10 cellular contexts compared by ENCODE assay signal in the genomic region with DNA sequence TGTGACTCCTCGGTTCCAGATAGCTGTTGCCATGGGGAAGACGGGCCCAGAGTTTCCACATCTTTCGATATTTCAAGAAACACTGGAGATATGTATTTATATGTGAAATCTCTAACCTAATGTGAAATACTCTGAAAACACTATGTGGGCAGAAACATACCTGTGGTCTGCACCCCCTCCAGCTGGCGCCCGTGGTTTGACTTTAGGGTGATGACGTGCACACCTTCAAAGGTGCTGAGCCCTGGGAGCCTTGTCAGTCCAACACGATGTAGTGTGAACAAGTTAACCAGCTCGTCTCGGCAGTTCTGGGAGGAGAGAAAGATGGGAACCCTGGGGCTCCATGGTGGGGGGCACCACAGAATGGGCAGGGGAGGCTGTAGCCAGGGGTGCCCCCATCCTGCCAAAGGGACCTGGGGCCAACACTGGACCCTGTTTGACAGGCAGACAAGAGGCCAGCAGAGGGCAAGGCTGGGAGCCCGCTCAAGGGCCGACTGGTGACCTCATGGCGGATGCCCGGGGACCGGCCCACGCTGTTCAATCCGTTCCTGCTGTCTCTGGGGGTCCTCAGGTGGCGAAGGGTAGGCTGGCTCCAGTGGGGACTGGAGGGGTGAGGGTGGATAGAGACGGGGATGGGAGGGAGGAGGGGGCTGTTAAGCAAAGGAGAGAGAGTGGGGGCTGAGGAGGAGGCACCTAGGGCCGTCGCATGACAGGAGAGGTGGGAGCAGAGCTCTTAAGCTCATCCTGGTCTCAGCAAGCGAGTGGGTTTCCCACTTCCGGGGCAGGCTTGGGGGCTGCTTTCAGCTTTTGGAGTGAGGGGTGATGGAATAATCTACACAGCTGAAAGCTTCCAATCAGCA. TPM values are rescaled to one million over a fixed set of nuclear protein-coding genes. Genes with fewer than 3 reads are reported as not detected.
DNase-seq lines count a peak whose midpoint lies in the region; ATAC-seq and TF ChIP-seq lines count a peak whose summit lies in the region.
"Had no signal": no experiment of that assay in that cellular context is flagged by ENCODE, and none has a peak within 500 bp of the region (broad histone marks: within the 10 kb centered on the region; RNA-seq: fewer than 3 reads in every experiment).

No MANE protein-coding gene starts in this region.

- H3K4me1 ChIP-seq in cardiac muscle cell (ENCODE audit: low read depth), result peaks cover 14% of the 10 kb centered on the region

- peak overlapping the region; percentile 25 for H3K4me3 Mint-ChIP-seq in activated naive CD8-positive, alpha-beta T cell treated with anti-CD3 and anti-CD28 coated beads, Interleukin-2, amount 50 U/mL, for 24 hours
- peak overlapping the region; percentile 30 to 59 (median 57) for H3K4me3 Mint-ChIP-seq in nephron
- peak overlapping the region; percentile 52 for H3K4me3 Mint-ChIP-seq in type B pancreatic cell
- H3K4me3 Mint-ChIP-seq: T-helper 2 cell treated with Interferon-gamma antibody and Interleukin-4, amounts not matched to agents 5 μg/mL and 100 μg/mL, for 36 hours had no signal

- no peak overlapping the region for H3K4me3 ChIP-seq in cardiac muscle cell

- H3K27me3 Mint-ChIP-seq in activated naive CD8-positive, alpha-beta T cell treated with anti-CD3 and anti-CD28 coated beads, Interleukin-2, amount 50 U/mL, for 24 hours, result peaks cover 4% of the 10 kb centered on the region
- peaks cover 7% of the 10 kb centered on the region for H3K27me3 Mint-ChIP-seq in nephron (ENCODE audit: low read depth)
- H3K27me3 Mint-ChIP-seq in type B pancreatic cell, result peaks cover 4% of the 10 kb centered on the region

- no peaks in the 10 kb centered on the region for H3K9me3 ChIP-seq in cardiac muscle cell (ENCODE audit: low read depth)

- peak overlapping the region; percentile 37 for H3K27ac ChIP-seq in cardiac muscle cell

- TF ChIP-seq CTCF in cardiac muscle cell (IDR thresholded peaks at IDR 0.05; ENCODE audit: low read depth, low read length) (no peak), nephron (IDR thresholded peaks at IDR 0.05; ENCODE audit: unreplicated experiment in 3 of 3) (no peak), type B pancreatic cell (conservative IDR thresholded peaks at IDR 0.05) (no peak)

- no peaks in the 10 kb centered on the region for H3K36me3 ChIP-seq in cardiac muscle cell

- intact Hi-C loops in cardiac septum (cut with DNase I), result no loop called here

- peak overlapping the region; percentile 65 for H3K27ac Mint-ChIP-seq in activated naive CD8-positive, alpha-beta T cell treated with anti-CD3 and anti-CD28 coated beads, Interleukin-2, amount 50 U/mL, for 24 hours
- H3K27ac Mint-ChIP-seq in nephron, result peak overlapping the region; percentile 84 to 93 (median 87)
- peak overlapping the region; percentile 62 for H3K27ac Mint-ChIP-seq in type B pancreatic cell
- H3K27ac Mint-ChIP-seq: T-helper 2 cell treated with Interferon-gamma antibody and Interleukin-4, amounts not matched to agents 5 μg/mL and 100 μg/mL, for 36 hours had no signal

- H3K36me3 Mint-ChIP-seq in activated naive CD8-positive, alpha-beta T cell treated with anti-CD3 and anti-CD28 coated beads, Interleukin-2, amount 50 U/mL, for 24 hours (ENCODE audit: low read depth), result no peaks in the 10 kb centered on the region
- H3K36me3 Mint-ChIP-seq in nephron (ENCODE audit: low read depth) (no peaks in the 10 kb centered on the region), type B pancreatic cell (peaks cover 8% of the 10 kb centered on the region)

- peaks cover 40% of the 10 kb centered on the region for H3K4me1 Mint-ChIP-seq in activated naive CD8-positive, alpha-beta T cell treated with anti-CD3 and anti-CD28 coated beads, Interleukin-2, amount 50 U/mL, for 24 hours
- H3K4me1 Mint-ChIP-seq in nephron (peaks cover 66% of the 10 kb centered on the region), type B pancreatic cell (ENCODE audit: unreplicated experiment) (peaks cover 35% of the 10 kb centered on the region)

- H3K27me3 ChIP-seq in cardiac muscle cell, result no peaks in the 10 kb centered on the region

- peak; percentile 69 for ATAC-seq in activated naive CD8-positive, alpha-beta T cell treated with anti-CD3 and anti-CD28 coated beads, Interleukin-2, amount 50 U/mL, for 24 hours
- ATAC-seq in HG02884 (IDR thresholded peaks at IDR 0.05; ENCODE audit: unreplicated experiment) (no peak), HG03039 (IDR thresholded peaks at IDR 0.05; ENCODE audit: unreplicated experiment) (no peak)

- DNase-seq in cardiac muscle cell (ENCODE audit: low read depth in 1 of 2, low spot score in 1 of 2), result no peak
- no peak for DNase-seq in cardiac septum (ENCODE audit: low spot score)
- peak; percentile 62 for DNase-seq in activated naive CD8-positive, alpha-beta T cell treated with anti-CD3 and anti-CD28 coated beads, Interleukin-2, amount 50 U/mL, for 24 hours
- DNase-seq in type B pancreatic cell (ENCODE audit: extremely low spot score, unreplicated experiment), result no peak
- DNase-seq in globus pallidus (ENCODE audit: low spot score), result no peak
- DNase-seq: Karpas-422 had no signal

- no peaks in the 10 kb centered on the region for H3K9me3 Mint-ChIP-seq in activated naive CD8-positive, alpha-beta T cell treated with anti-CD3 and anti-CD28 coated beads, Interleukin-2, amount 50 U/mL, for 24 hours
- H3K9me3 Mint-ChIP-seq in nephron (no peaks in the 10 kb centered on the region), type B pancreatic cell (peaks cover 5% of the 10 kb centered on the region)
- H3K9me3 Mint-ChIP-seq: T-helper 2 cell treated with Interferon-gamma antibody and Interleukin-4, amounts not matched to agents 5 μg/mL and 100 μg/mL, for 36 hours had no signal

RNA-seq across cellular contexts. Expression of a gene that starts 43.8 kb away (rescaled TPM):
- total RNA-seq in cardiac muscle cell (160 and 202 TPM in 2 replicates), cardiac septum (115 TPM), type B pancreatic cell (ENCODE audit: low replicate concordance) (42.9 and 47.0 TPM in 2 replicates)
- 150 and 191 TPM in 2 replicates for polyA plus RNA-seq in cardiac muscle cell

RNA-seq across cellular contexts. Expression of a gene that starts 54.5 kb away (rescaled TPM):
- 36.0 and 38.3 TPM in 2 replicates for total RNA-seq in cardiac muscle cell
- polyA plus RNA-seq in cardiac muscle cell, result 21.9 and 34.2 TPM in 2 replicates
- total RNA-seq in cardiac septum, result 15.2 TPM
- 18.5 and 23.9 TPM in 2 replicates for total RNA-seq in type B pancreatic cell (ENCODE audit: low replicate concordance)
